22 cellular contexts compared by ENCODE assay signal in the genomic region with DNA sequence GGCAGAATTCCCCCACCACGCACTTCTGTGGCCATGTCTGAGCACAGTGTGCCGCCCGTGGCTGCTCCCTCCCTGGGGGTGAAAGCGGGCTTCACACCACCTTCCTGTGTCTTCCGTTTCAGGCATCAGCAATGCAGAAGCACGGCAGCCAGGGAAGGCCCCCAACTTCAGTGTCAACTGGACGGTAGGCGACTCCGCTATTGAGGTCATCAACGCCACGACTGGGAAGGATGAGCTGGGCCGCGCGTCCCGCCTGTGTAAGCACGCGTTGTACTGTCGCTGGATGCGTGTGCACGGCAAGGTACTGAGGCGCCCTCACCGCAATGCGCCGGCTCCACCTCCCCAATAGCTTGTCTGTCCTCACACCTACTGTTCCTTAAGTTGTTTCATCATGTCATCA.
"Had no signal": no experiment of that assay in that cellular context is flagged by ENCODE, and none has a peak within 500 bp of the region (broad histone marks: within the 10 kb centered on the region; RNA-seq: fewer than 3 reads in every experiment).

No MANE protein-coding gene starts in this region.

- H3K4me2 ChIP-seq: SK-N-SH had no signal

- H3K27me3 ChIP-seq: adrenal gland, body of pancreas, MG63, SJCRH30 had no signal

- H3K4me1 ChIP-seq: adrenal gland, body of pancreas, SJCRH30 had no signal

- H3K27ac ChIP-seq: body of pancreas, SJCRH30, VCaP had no signal

- H3K36me3 ChIP-seq: MG63 had no signal

- H3K4me3 Mint-ChIP-seq: activated CD4-positive, alpha-beta memory T cell treated with anti-CD3 and anti-CD28 coated beads for 36 hours; activated naive CD8-positive, alpha-beta T cell treated with anti-CD3 and anti-CD28 coated beads, Interleukin-2, amount 10 ng/mL, durations not matched to agents 7 days and 5 days; activated T-cell treated with anti-CD3 and anti-CD28 coated beads, Interleukin-2, amount 50 U/mL, for 72 hours; central memory CD8-positive, alpha-beta T cell had no signal

- H3K27ac Mint-ChIP-seq: activated CD4-positive, alpha-beta memory T cell treated with anti-CD3 and anti-CD28 coated beads for 36 hours; activated naive CD8-positive, alpha-beta T cell treated with anti-CD3 and anti-CD28 coated beads, Interleukin-2, amount 10 ng/mL, durations not matched to agents 7 days and 5 days; activated T-cell treated with anti-CD3 and anti-CD28 coated beads, Interleukin-2, amount 50 U/mL, for 72 hours had no signal

- H3K27me3 Mint-ChIP-seq: activated naive CD8-positive, alpha-beta T cell treated with anti-CD3 and anti-CD28 coated beads, Interleukin-2, amount 10 ng/mL, durations not matched to agents 7 days and 5 days; central memory CD8-positive, alpha-beta T cell had no signal

- H3K9me3 ChIP-seq: body of pancreas had no signal

- H3K4me3 ChIP-seq: adrenal gland, body of pancreas, MG63, SJCRH30 had no signal

- ATAC-seq: activated T-cell treated with anti-CD3 and anti-CD28 coated beads, Interleukin-2, amount 50 U/mL, for 72 hours had no signal

- DNase-seq: activated CD4-positive, alpha-beta memory T cell treated with anti-CD3 and anti-CD28 coated beads for 36 hours; activated CD4-positive, alpha-beta T cell treated with anti-CD3 and anti-CD28 coated beads for 48 hours; activated CD8-positive, alpha-beta memory T cell treated with anti-CD3 and anti-CD28 coated beads, Interleukin-2, amount 50 U/mL, for 4 hours; activated naive CD4-positive, alpha-beta T cell treated with anti-CD3 and anti-CD28 coated beads, Interleukin-2, amount 50 U/mL, for 16 hours; activated naive CD8-positive, alpha-beta T cell treated with anti-CD3 and anti-CD28 coated beads, Interleukin-2, amount 10 ng/mL, durations not matched to agents 7 days and 5 days; activated T-cell treated with anti-CD3 and anti-CD28 coated beads, Interleukin-2, amount 50 U/mL, for 72 hours; anterior cingulate cortex; MG63; NCI-H1092 treated with DMSO at 0.1 percent for 48 hours; NCI-H1417 treated with DMSO at 0.1 percent for 48 hours; NCI-H1694 treated with DMSO at 0.1 percent for 48 hours; NCI-H2029 treated with DMSO at 0.1 percent for 48 hours; NCI-H345; NCI-H510A; NCI-H526 treated with DMSO at 0.1 percent for 48 hours; SJCRH30; SK-N-SH; T-helper 1 cell had no signal

- H3K9ac ChIP-seq: SK-N-SH had no signal
